In genomic region chr6:119195848-119196247, GRCh38 we compare ENCODE assay signal across 24 cellular contexts.
DNase-seq lines count a peak whose midpoint lies in the region; ATAC-seq and TF ChIP-seq lines count a peak whose summit lies in the region.
"Had no signal": no experiment of that assay in that cellular context is flagged by ENCODE, and none has a peak within 500 bp of the region (broad histone marks: within the 10 kb centered on the region; RNA-seq: fewer than 3 reads in every experiment).

No MANE protein-coding gene starts in this region.

- no peak overlapping the region for H3K4me3 Mint-ChIP-seq in brain
- H3K4me3 Mint-ChIP-seq in activated CD8-positive, alpha-beta T cell treated with anti-CD3 and anti-CD28 coated beads, Interleukin-2, amount 10 ng/mL, durations not matched to agents 7 days and 5 days = no peak overlapping the region
- H3K4me3 Mint-ChIP-seq: B cell; T-helper 1 cell treated with Interleukin-12 subunit alpha and Interleukin-12 subunit beta and Interleukin-4 antibody, amounts not matched to agents 30 μg/mL and 1 μg/mL, for 36 hours had no signal

- in situ Hi-C loops in ACHN (cut with HindIII; ENCODE audit: low pct_ligation_motif_present, low pct_unique_long_range_greater_than_20kb, low sequenced_read_pairs) = no loop called here

- no peak for ATAC-seq in activated CD8-positive, alpha-beta T cell treated with anti-CD3 and anti-CD28 coated beads, Interleukin-2, amount 10 ng/mL, durations not matched to agents 7 days and 5 days
- no peak for ATAC-seq in HG03139 (IDR thresholded peaks at IDR 0.05; ENCODE audit: unreplicated experiment)
- ATAC-seq: A549 had no signal

- H3K36me3 ChIP-seq in Loucy (ENCODE audit: insufficient read depth, low read length) = peaks cover 13% of the 10 kb centered on the region; the same call in 1 of the 2 replicates

- H3K9me3 ChIP-seq in Loucy (ENCODE audit: insufficient read depth, low read depth, low read length) = no peaks in the 10 kb centered on the region
- H3K9me3 ChIP-seq: A549 had no signal

- no peaks in the 10 kb centered on the region for H3K27me3 ChIP-seq in Loucy (ENCODE audit: insufficient read depth, low read length, poor library complexity, severe bottlenecking)

- CTCF ChIA-PET in activated CD8-positive, alpha-beta T cell treated with anti-CD3 and anti-CD28 coated beads, Interleukin-2, amount 10 ng/mL, durations not matched to agents 7 days and 5 days (lab: Charles Lee) = no interaction called here

- H3F3A ChIP-seq in Loucy (ENCODE audit: low read depth) = no peaks in the 10 kb centered on the region

- DNase-seq in SK-N-DZ (ENCODE audit: low spot score) (peak; percentile 58), ACHN (no peak), NCI-H82 treated with DMSO at 0.1 percent for 48 hours (lab: John Stamatoyannopoulos, UW; ENCODE audit: unreplicated experiment) (no peak)
- no peak for DNase-seq in activated CD8-positive, alpha-beta T cell treated with anti-CD3 and anti-CD28 coated beads, Interleukin-2, amount 10 ng/mL, durations not matched to agents 7 days and 5 days
- DNase-seq: Calu3, DND-41, H7, KG1, MM.1S, NCI-H1048, NCI-H1417 treated with DMSO at 0.1 percent for 48 hours, NCI-H1694 treated with DMSO at 0.1 percent for 48 hours, NCI-H2227 treated with DMSO at 0.1 percent for 48 hours, NCI-H510A treated with DMSO at 0.1 percent for 48 hours, NCI-H748 treated with DMSO at 0.1 percent for 48 hours, Right ventricle myocardium superior, RPMI8226, SW 1271 had no signal

- H3K27ac Mint-ChIP-seq in brain = peak overlapping the region in 3 of 5 experiments; percentile 36 to 74 (median 38)
- H3K27ac Mint-ChIP-seq in activated CD8-positive, alpha-beta T cell treated with anti-CD3 and anti-CD28 coated beads, Interleukin-2, amount 10 ng/mL, durations not matched to agents 7 days and 5 days = no peak overlapping the region
- H3K27ac Mint-ChIP-seq: B cell; T-helper 1 cell treated with Interleukin-12 subunit alpha and Interleukin-12 subunit beta and Interleukin-4 antibody, amounts not matched to agents 30 μg/mL and 1 μg/mL, for 36 hours had no signal

- H2AFZ ChIP-seq in Loucy (ENCODE audit: low read length) = no peak overlapping the region

- H4K20me1 ChIP-seq in Loucy (ENCODE audit: insufficient read depth, low read length, poor library complexity, severe bottlenecking) = no peaks in the 10 kb centered on the region

- no peaks in the 10 kb centered on the region for H3K36me3 Mint-ChIP-seq in brain
- H3K36me3 Mint-ChIP-seq in activated CD8-positive, alpha-beta T cell treated with anti-CD3 and anti-CD28 coated beads, Interleukin-2, amount 10 ng/mL, durations not matched to agents 7 days and 5 days (ENCODE audit: low read depth) = peaks cover 14% of the 10 kb centered on the region

- H3K4me3 ChIP-seq in Loucy (ENCODE audit: low read length, poor library complexity, severe bottlenecking) = no peak overlapping the region
- H3K4me3 ChIP-seq: A549 had no signal

- POLR2A ChIA-PET in activated CD8-positive, alpha-beta T cell treated with anti-CD3 and anti-CD28 coated beads, Interleukin-2, amount 10 ng/mL, durations not matched to agents 7 days and 5 days (lab: Charles Lee) = no interaction called here

- H3K79me2 ChIP-seq in Loucy (ENCODE audit: insufficient read depth, low read length) = no peaks in the 10 kb centered on the region

- peak overlapping the region; percentile 52 for H3K4me2 ChIP-seq in Loucy (ENCODE audit: low read depth, low read length, poor library complexity, severe bottlenecking)
- H3K4me2 ChIP-seq: A549 had no signal

- H3K4me1 ChIP-seq in Loucy (ENCODE audit: insufficient read depth, low read length, poor library complexity, severe bottlenecking) = peaks cover 51% of the 10 kb centered on the region
- H3K4me1 ChIP-seq: A549 had no signal

- peaks cover 15% of the 10 kb centered on the region for H3K4me1 Mint-ChIP-seq in brain
- no peaks in the 10 kb centered on the region for H3K4me1 Mint-ChIP-seq in activated CD8-positive, alpha-beta T cell treated with anti-CD3 and anti-CD28 coated beads, Interleukin-2, amount 10 ng/mL, durations not matched to agents 7 days and 5 days (ENCODE audit: low read depth)
- H3K4me1 Mint-ChIP-seq: B cell had no signal

- peaks cover 5% of the 10 kb centered on the region for H3K27me3 Mint-ChIP-seq in brain
- H3K27me3 Mint-ChIP-seq in activated CD8-positive, alpha-beta T cell treated with anti-CD3 and anti-CD28 coated beads, Interleukin-2, amount 10 ng/mL, durations not matched to agents 7 days and 5 days (ENCODE audit: low read depth) = no peaks in the 10 kb centered on the region
- H3K27me3 Mint-ChIP-seq: B cell had no signal

- no peaks in the 10 kb centered on the region for H3K9me3 Mint-ChIP-seq in brain
- H3K9me3 Mint-ChIP-seq in activated CD8-positive, alpha-beta T cell treated with anti-CD3 and anti-CD28 coated beads, Interleukin-2, amount 10 ng/mL, durations not matched to agents 7 days and 5 days (ENCODE audit: insufficient read depth) = no peaks in the 10 kb centered on the region
- H3K9me3 Mint-ChIP-seq: T-helper 1 cell treated with Interleukin-12 subunit alpha and Interleukin-12 subunit beta and Interleukin-4 antibody, amounts not matched to agents 30 μg/mL and 1 μg/mL, for 36 hours had no signal

- TF ChIP-seq CTCF in Loucy (conservative IDR thresholded peaks at IDR 0.05; ENCODE audit: low read length) = no peak
- TF ChIP-seq CTCF in brain (conservative IDR thresholded peaks at IDR 0.05) = no peak

- no peaks in the 10 kb centered on the region for H3K9me2 ChIP-seq in Loucy (replicated peaks; ENCODE audit: low read depth, low read length)

- peak overlapping the region; percentile 47 for H3K9ac ChIP-seq in Loucy (ENCODE audit: low read depth, low read length, poor library complexity, severe bottlenecking)
